23 cellular contexts compared by ENCODE assay signal in genomic region chr12:32069731-32070130, GRCh38.
"Had no signal": no experiment of that assay in that cellular context is flagged by ENCODE, and none has a peak within 500 bp of the region (broad histone marks: within the 10 kb centered on the region; RNA-seq: fewer than 3 reads in every experiment).

No MANE protein-coding gene starts in this region.

- H3K4me3 ChIP-seq: ascending aorta, heart right ventricle, prostate gland, spleen, thyroid gland had no signal

- H3K27ac ChIP-seq: ascending aorta, brain microvascular endothelial cell, heart right ventricle, prostate gland, spleen, thyroid gland had no signal

- H3K27me3 ChIP-seq: ascending aorta, brain microvascular endothelial cell, heart right ventricle, spleen, thyroid gland had no signal

- H3K4me1 ChIP-seq: ascending aorta, heart right ventricle, prostate gland, spleen, thyroid gland had no signal

- ATAC-seq: activated CD4-positive, alpha-beta T cell treated with anti-CD3 and anti-CD28 coated beads for 36 hours; activated naive CD4-positive, alpha-beta T cell treated with anti-CD3 and anti-CD28 coated beads, Interleukin-2, amount 50 U/mL, for 72 hours; activated T-helper 17 cell treated with anti-CD3 and anti-CD28 coated beads, Interleukin-2, amount 50 U/mL, for 72 hours; heart right ventricle; naive thymus-derived CD8-positive, alpha-beta T cell; stimulated activated naive CD8-positive, alpha-beta T cell treated with anti-CD3 and anti-CD28 coated beads, Interleukin-15, Interleukin-2, amounts not matched to agents 100 U/mL and 50 U/mL, for 24 hours had no signal

- H3K9me3 ChIP-seq: ascending aorta, prostate gland, thyroid gland had no signal

- FAIRE-seq: kidney, urothelium cell line had no signal

- H3K36me3 ChIP-seq: ascending aorta, brain microvascular endothelial cell, heart right ventricle, prostate gland, spleen, thyroid gland had no signal

- DNase-seq: activated B cell treated with CpG ODN at 0.5 μM for 24 hours; activated CD4-positive, alpha-beta T cell treated with anti-CD3 and anti-CD28 coated beads for 36 hours; activated CD4-positive, alpha-beta T cell treated with anti-CD3 and anti-CD28 coated beads, Interleukin-2, amount 50 U/mL, for 4 hours; activated CD8-positive, alpha-beta memory T cell treated with anti-CD3 and anti-CD28 coated beads for 24 hours; activated CD8-positive, alpha-beta memory T cell treated with anti-CD3 and anti-CD28 coated beads, Interleukin-2, amount 50 U/mL, for 4 hours; activated T-cell treated with anti-CD3 and anti-CD28 coated beads, Interleukin-2, amount 50 U/mL, for 24 hours; brain microvascular endothelial cell; caudate nucleus; effector CD8-positive, alpha-beta T cell; erythroblast; heart right ventricle; kidney; naive thymus-derived CD8-positive, alpha-beta T cell; spleen; stimulated activated CD4-positive, alpha-beta T cell treated with anti-CD3 and anti-CD28 coated beads, Interleukin-4, amount 100 ng/mL, for 1 hour; stimulated activated naive CD8-positive, alpha-beta T cell treated with anti-CD3 and anti-CD28 coated beads, Interleukin-15, Interleukin-2, amounts not matched to agents 100 U/mL and 50 U/mL, for 24 hours; T-helper 9 cell; thyroid gland had no signal
